In the genomic region with DNA sequence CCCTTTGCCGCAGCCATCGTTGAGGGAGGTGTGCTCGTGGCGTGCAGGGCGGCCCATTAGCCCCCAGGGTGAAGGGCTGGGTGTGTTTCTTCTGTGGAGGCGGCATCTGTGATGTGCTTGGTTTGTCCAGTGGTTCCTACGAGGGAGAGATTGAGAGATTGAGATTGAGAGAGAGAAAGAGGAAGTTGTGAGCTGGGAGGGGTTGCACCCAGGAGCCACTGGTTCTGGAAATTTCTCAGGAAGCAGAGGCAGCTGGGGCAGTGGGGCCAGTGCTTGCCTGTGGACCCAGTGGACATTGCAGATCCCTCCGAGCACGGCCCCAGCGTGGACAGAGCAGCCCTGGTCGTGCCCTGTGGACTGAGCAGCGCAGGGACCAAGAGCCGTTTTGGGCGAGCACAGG, we compare ENCODE assay signal across 13 cellular contexts.
DNase-seq lines count a peak whose midpoint lies in the region; ATAC-seq lines count a peak whose summit lies in the region.
"Had no signal": no experiment of that assay in that cellular context is flagged by ENCODE, and none has a peak within 500 bp of the region (broad histone marks: within the 10 kb centered on the region; RNA-seq: fewer than 3 reads in every experiment).

No MANE protein-coding gene starts in this region.

- DNase-seq in CD8-positive, alpha-beta memory T cell = no peak
- no peak for DNase-seq in activated T-helper 2 cell treated with anti-CD3 and anti-CD28 coated beads, Interferon-gamma antibody, Interleukin-2, Interleukin-4, amounts not matched to agents 10 μg/mL and 5 μg/mL and 100 μg/mL, durations not matched to agents 14 hours and 24 hours and 36 hours (ENCODE audit: low spot score)
- no peak for DNase-seq in naive thymus-derived CD8-positive, alpha-beta T cell
- no peak for DNase-seq in activated CD8-positive, alpha-beta T cell treated with anti-CD3 and anti-CD28 coated beads, Interleukin-2, amount 10 ng/mL, durations not matched to agents 7 days and 5 days
- DNase-seq in activated CD8-positive, alpha-beta memory T cell treated with anti-CD3 and anti-CD28 coated beads, Interleukin-2, amount 10 ng/mL, durations not matched to agents 7 days and 5 days = no peak
- DNase-seq: activated CD8-positive, alpha-beta T cell treated with anti-CD3 and anti-CD28 coated beads for 36 hours; lower lobe of right lung; NCI-H510A treated with DMSO at 0.1 percent for 48 hours; SJCRH30; stimulated activated CD4-positive, alpha-beta T cell treated with anti-CD3 and anti-CD28 coated beads, Interleukin-4, amount 100 ng/mL, for 4 hours had no signal

- intact Hi-C loops in activated T-helper 2 cell treated with anti-CD3 and anti-CD28 coated beads, Interferon-gamma antibody, Interleukin-2, Interleukin-4, amounts not matched to agents 10 μg/mL and 5 μg/mL and 100 μg/mL, durations not matched to agents 14 hours and 24 hours and 36 hours (cut with micrococcal nuclease) = no loop called here

- H3K27me3 Mint-ChIP-seq in CD8-positive, alpha-beta memory T cell = no peaks in the 10 kb centered on the region
- no peaks in the 10 kb centered on the region for H3K27me3 Mint-ChIP-seq in activated T-helper 2 cell treated with anti-CD3 and anti-CD28 coated beads, Interferon-gamma antibody, Interleukin-2, Interleukin-4, amounts not matched to agents 10 μg/mL and 5 μg/mL and 100 μg/mL, durations not matched to agents 14 hours and 24 hours and 36 hours (ENCODE audit: low read depth)
- no peaks in the 10 kb centered on the region for H3K27me3 Mint-ChIP-seq in naive thymus-derived CD8-positive, alpha-beta T cell
- no peaks in the 10 kb centered on the region for H3K27me3 Mint-ChIP-seq in activated CD8-positive, alpha-beta T cell treated with anti-CD3 and anti-CD28 coated beads, Interleukin-2, amount 10 ng/mL, durations not matched to agents 7 days and 5 days (ENCODE audit: low read depth)
- no peaks in the 10 kb centered on the region for H3K27me3 Mint-ChIP-seq in activated CD8-positive, alpha-beta memory T cell treated with anti-CD3 and anti-CD28 coated beads, Interleukin-2, amount 10 ng/mL, durations not matched to agents 7 days and 5 days
- H3K27me3 Mint-ChIP-seq: activated CD8-positive, alpha-beta T cell treated with anti-CD3 and anti-CD28 coated beads for 36 hours had no signal

- H3K4me3 ChIP-seq in CD8-positive, alpha-beta memory T cell (ENCODE audit: low read length) = no peak overlapping the region
- H3K4me3 ChIP-seq: lower lobe of right lung, prostate gland, SJCRH30 had no signal

- H3K4me1 ChIP-seq in CD8-positive, alpha-beta memory T cell (ENCODE audit: insufficient read depth, low read length) = no peaks in the 10 kb centered on the region
- H3K4me1 ChIP-seq: prostate gland, SJCRH30 had no signal

- H3K9me3 Mint-ChIP-seq in CD8-positive, alpha-beta memory T cell = no peaks in the 10 kb centered on the region
- H3K9me3 Mint-ChIP-seq in activated T-helper 2 cell treated with anti-CD3 and anti-CD28 coated beads, Interferon-gamma antibody, Interleukin-2, Interleukin-4, amounts not matched to agents 10 μg/mL and 5 μg/mL and 100 μg/mL, durations not matched to agents 14 hours and 24 hours and 36 hours = no peaks in the 10 kb centered on the region
- no peaks in the 10 kb centered on the region for H3K9me3 Mint-ChIP-seq in naive thymus-derived CD8-positive, alpha-beta T cell
- H3K9me3 Mint-ChIP-seq in activated CD8-positive, alpha-beta T cell treated with anti-CD3 and anti-CD28 coated beads, Interleukin-2, amount 10 ng/mL, durations not matched to agents 7 days and 5 days (ENCODE audit: insufficient read depth) = no peaks in the 10 kb centered on the region
- no peaks in the 10 kb centered on the region for H3K9me3 Mint-ChIP-seq in activated CD8-positive, alpha-beta memory T cell treated with anti-CD3 and anti-CD28 coated beads, Interleukin-2, amount 10 ng/mL, durations not matched to agents 7 days and 5 days (ENCODE audit: low read depth)
- H3K9me3 Mint-ChIP-seq: activated CD8-positive, alpha-beta T cell treated with anti-CD3 and anti-CD28 coated beads for 36 hours had no signal

- no peaks in the 10 kb centered on the region for H3K27me3 ChIP-seq in CD8-positive, alpha-beta memory T cell (ENCODE audit: insufficient read depth, low read length, poor library complexity, severe bottlenecking)
- H3K27me3 ChIP-seq: SJCRH30 had no signal

- H3K36me3 Mint-ChIP-seq in CD8-positive, alpha-beta memory T cell = peaks cover 0 to 83% (median 9%) of the 10 kb centered on the region in 3 donors
- peaks cover 48% of the 10 kb centered on the region for H3K36me3 Mint-ChIP-seq in activated T-helper 2 cell treated with anti-CD3 and anti-CD28 coated beads, Interferon-gamma antibody, Interleukin-2, Interleukin-4, amounts not matched to agents 10 μg/mL and 5 μg/mL and 100 μg/mL, durations not matched to agents 14 hours and 24 hours and 36 hours (ENCODE audit: low read depth)
- peaks cover 0 to 37% (median 7%) of the 10 kb centered on the region in 3 donors for H3K36me3 Mint-ChIP-seq in naive thymus-derived CD8-positive, alpha-beta T cell
- H3K36me3 Mint-ChIP-seq in activated CD8-positive, alpha-beta T cell treated with anti-CD3 and anti-CD28 coated beads, Interleukin-2, amount 10 ng/mL, durations not matched to agents 7 days and 5 days (ENCODE audit: low read depth) = peaks cover 38% of the 10 kb centered on the region
- peaks cover 10% of the 10 kb centered on the region for H3K36me3 Mint-ChIP-seq in activated CD8-positive, alpha-beta memory T cell treated with anti-CD3 and anti-CD28 coated beads, Interleukin-2, amount 10 ng/mL, durations not matched to agents 7 days and 5 days

- no peak overlapping the region for H3K27ac ChIP-seq in CD8-positive, alpha-beta memory T cell (ENCODE audit: low read depth, low read length)
- peak overlapping the region; percentile 80 for H3K27ac ChIP-seq in KOPT-K1 (ENCODE audit: low read depth, low read length, poor library complexity, severe bottlenecking)
- H3K27ac ChIP-seq: lower lobe of right lung, SJCRH30 had no signal

- ATAC-seq in naive thymus-derived CD8-positive, alpha-beta T cell = no peak
- no peak for ATAC-seq in activated CD8-positive, alpha-beta T cell treated with anti-CD3 and anti-CD28 coated beads, Interleukin-2, amount 10 ng/mL, durations not matched to agents 7 days and 5 days
- ATAC-seq in activated CD8-positive, alpha-beta memory T cell treated with anti-CD3 and anti-CD28 coated beads, Interleukin-2, amount 10 ng/mL, durations not matched to agents 7 days and 5 days = no peak
- ATAC-seq in HG02642 (IDR thresholded peaks at IDR 0.05; ENCODE audit: poor library complexity, unreplicated experiment) = no peak
- ATAC-seq: activated CD8-positive, alpha-beta T cell treated with anti-CD3 and anti-CD28 coated beads for 36 hours had no signal

- H3K4me1 Mint-ChIP-seq in CD8-positive, alpha-beta memory T cell = peaks cover 15 to 18% (median 17%) of the 10 kb centered on the region in 3 donors
- H3K4me1 Mint-ChIP-seq in activated T-helper 2 cell treated with anti-CD3 and anti-CD28 coated beads, Interferon-gamma antibody, Interleukin-2, Interleukin-4, amounts not matched to agents 10 μg/mL and 5 μg/mL and 100 μg/mL, durations not matched to agents 14 hours and 24 hours and 36 hours (ENCODE audit: low read depth) = peaks cover 14% of the 10 kb centered on the region
- H3K4me1 Mint-ChIP-seq in naive thymus-derived CD8-positive, alpha-beta T cell = peaks cover 16 to 55% (median 34%) of the 10 kb centered on the region in 4 donors
- H3K4me1 Mint-ChIP-seq in activated CD8-positive, alpha-beta T cell treated with anti-CD3 and anti-CD28 coated beads, Interleukin-2, amount 10 ng/mL, durations not matched to agents 7 days and 5 days (ENCODE audit: low read depth) = peaks cover 48% of the 10 kb centered on the region
- H3K4me1 Mint-ChIP-seq in activated CD8-positive, alpha-beta memory T cell treated with anti-CD3 and anti-CD28 coated beads, Interleukin-2, amount 10 ng/mL, durations not matched to agents 7 days and 5 days = peaks cover 28% of the 10 kb centered on the region

- POLR2A ChIA-PET in CD8-positive, alpha-beta memory T cell (lab: Charles Lee) = no interaction called here
- POLR2A ChIA-PET in naive thymus-derived CD8-positive, alpha-beta T cell (lab: Charles Lee) = interaction anchor here (0.7 to 5.0 kb wide), 3 partner anchors 10 to 48 kb away, joined by 3 to 40 read pairs (median 3); no protein-coding TSS in a partner anchor
- POLR2A ChIA-PET in activated CD8-positive, alpha-beta T cell treated with anti-CD3 and anti-CD28 coated beads, Interleukin-2, amount 10 ng/mL, durations not matched to agents 7 days and 5 days (lab: Charles Lee) = interaction anchor here (1.2 kb wide), 1 partner anchor 48 kb away, joined by 3 read pairs; no protein-coding TSS in a partner anchor

- no peaks in the 10 kb centered on the region for H3K36me3 ChIP-seq in CD8-positive, alpha-beta memory T cell (ENCODE audit: insufficient read depth, low read length)
- H3K36me3 ChIP-seq in KOPT-K1 (ENCODE audit: insufficient read depth, low read length) = peaks cover 86% of the 10 kb centered on the region
- H3K36me3 ChIP-seq: prostate gland had no signal

- no peak overlapping the region for H3K4me3 Mint-ChIP-seq in CD8-positive, alpha-beta memory T cell
- H3K4me3 Mint-ChIP-seq in activated T-helper 2 cell treated with anti-CD3 and anti-CD28 coated beads, Interferon-gamma antibody, Interleukin-2, Interleukin-4, amounts not matched to agents 10 μg/mL and 5 μg/mL and 100 μg/mL, durations not matched to agents 14 hours and 24 hours and 36 hours (ENCODE audit: low read depth) = no peak overlapping the region
- peak overlapping the region in 2 of 10 donors; percentile 24 to 55 for H3K4me3 Mint-ChIP-seq in naive thymus-derived CD8-positive, alpha-beta T cell
- H3K4me3 Mint-ChIP-seq in activated CD8-positive, alpha-beta T cell treated with anti-CD3 and anti-CD28 coated beads, Interleukin-2, amount 10 ng/mL, durations not matched to agents 7 days and 5 days = no peak overlapping the region
- no peak overlapping the region for H3K4me3 Mint-ChIP-seq in activated CD8-positive, alpha-beta memory T cell treated with anti-CD3 and anti-CD28 coated beads, Interleukin-2, amount 10 ng/mL, durations not matched to agents 7 days and 5 days
- H3K4me3 Mint-ChIP-seq: activated CD8-positive, alpha-beta T cell treated with anti-CD3 and anti-CD28 coated beads for 36 hours had no signal

- CTCF ChIA-PET in CD8-positive, alpha-beta memory T cell (lab: Charles Lee) = interaction anchor here (1.0 kb wide), 1 partner anchor 130 kb away, joined by 4 read pairs; no protein-coding TSS in a partner anchor
- CTCF ChIA-PET in activated CD8-positive, alpha-beta T cell treated with anti-CD3 and anti-CD28 coated beads, Interleukin-2, amount 10 ng/mL, durations not matched to agents 7 days and 5 days (lab: Charles Lee) = interaction anchor here (0.8 to 4.5 kb wide), 2 partner anchors 75 to 131 kb away, joined by 3 to 24 read pairs; no protein-coding TSS in a partner anchor
- CTCF ChIA-PET in activated CD8-positive, alpha-beta memory T cell treated with anti-CD3 and anti-CD28 coated beads, Interleukin-2, amount 10 ng/mL, durations not matched to agents 7 days and 5 days (lab: Charles Lee) = interaction anchor here (0.6 to 4.3 kb wide), 2 partner anchors 123 to 131 kb away, joined by 3 to 30 read pairs; no protein-coding TSS in a partner anchor

- no peaks in the 10 kb centered on the region for H3K9me3 ChIP-seq in CD8-positive, alpha-beta memory T cell (ENCODE audit: low read length)
- H3K9me3 ChIP-seq in KOPT-K1 (ENCODE audit: insufficient read depth, low read length, poor library complexity, severe bottlenecking) = no peaks in the 10 kb centered on the region
- H3K9me3 ChIP-seq: lower lobe of right lung, prostate gland, SJCRH30 had no signal

- H3K27ac Mint-ChIP-seq in CD8-positive, alpha-beta memory T cell = peak overlapping the region in 5 of 8 donors; percentile 7 to 88 (median 78)
- H3K27ac Mint-ChIP-seq in activated T-helper 2 cell treated with anti-CD3 and anti-CD28 coated beads, Interferon-gamma antibody, Interleukin-2, Interleukin-4, amounts not matched to agents 10 μg/mL and 5 μg/mL and 100 μg/mL, durations not matched to agents 14 hours and 24 hours and 36 hours = peak overlapping the region; percentile 31
- H3K27ac Mint-ChIP-seq in naive thymus-derived CD8-positive, alpha-beta T cell = peak overlapping the region in 8 of 10 donors; percentile 1 to 75 (median 44)
- no peak overlapping the region for H3K27ac Mint-ChIP-seq in activated CD8-positive, alpha-beta T cell treated with anti-CD3 and anti-CD28 coated beads, Interleukin-2, amount 10 ng/mL, durations not matched to agents 7 days and 5 days
- no peak overlapping the region for H3K27ac Mint-ChIP-seq in activated CD8-positive, alpha-beta memory T cell treated with anti-CD3 and anti-CD28 coated beads, Interleukin-2, amount 10 ng/mL, durations not matched to agents 7 days and 5 days
- H3K27ac Mint-ChIP-seq: activated CD8-positive, alpha-beta T cell treated with anti-CD3 and anti-CD28 coated beads for 36 hours had no signal

Comparison
In these comparisons a context has a peak if more than half of its experiments do, and no peak if none do; other contexts are left out.
1. H3K27ac Mint-ChIP-seq: peak in CD8-positive, alpha-beta memory T cell (5 of 8), activated T-helper 2 cell treated with anti-CD3 and anti-CD28 coated beads, Interferon-gamma antibody, Interleukin-2, Interleukin-4, amounts not matched to agents 10 μg/mL and 5 μg/mL and 100 μg/mL, durations not matched to agents 14 hours and 24 hours and 36 hours (single experiment) and naive thymus-derived CD8-positive, alpha-beta T cell (8 of 10); none in activated CD8-positive, alpha-beta T cell treated with anti-CD3 and anti-CD28 coated beads, Interleukin-2, amount 10 ng/mL, durations not matched to agents 7 days and 5 days (single experiment) and activated CD8-positive, alpha-beta memory T cell treated with anti-CD3 and anti-CD28 coated beads, Interleukin-2, amount 10 ng/mL, durations not matched to agents 7 days and 5 days (single experiment).